In genomic region chr14:35699791-35700444, GRCh38 we compare ENCODE assay signal across 30 cellular contexts.
"Had no signal": no experiment of that assay in that cellular context is flagged by ENCODE, and none has a peak within 500 bp of the region (broad histone marks: within the 10 kb centered on the region; RNA-seq: fewer than 3 reads in every experiment).

No MANE protein-coding gene starts in this region.

- H3K4me3 Mint-ChIP-seq: naive thymus-derived CD4-positive, alpha-beta T cell; natural killer cell; nephron; neural crest cell; stimulated activated memory B cell treated with anti-CD40 and anti-IgM and Interleukin-4, amounts not matched to agents 10 μg/mL and 1 μg/mL and 100 μg/mL, for 72 hours; stimulated activated naive CD8-positive, alpha-beta T cell treated with anti-CD3 and anti-CD28 coated beads, Interleukin-15, amount 100 ng/mL, for 72 hours; type B pancreatic cell had no signal

- H3K4me1 Mint-ChIP-seq: nephron; neural crest cell; stimulated activated memory B cell treated with anti-CD40 and anti-IgM and Interleukin-4, amounts not matched to agents 10 μg/mL and 1 μg/mL and 100 μg/mL, for 72 hours had no signal

- H3K27ac ChIP-seq: ovary, parathyroid adenoma, psoas muscle, right lobe of liver, sigmoid colon, suprapubic skin, testis, tibial artery, transverse colon, upper lobe of right lung, uterus had no signal

- H3K27me3 Mint-ChIP-seq: naive thymus-derived CD4-positive, alpha-beta T cell; progenitor cell of endocrine pancreas; stimulated activated memory B cell treated with anti-CD40 and anti-IgM and Interleukin-4, amounts not matched to agents 10 μg/mL and 1 μg/mL and 100 μg/mL, for 72 hours; stimulated activated naive CD8-positive, alpha-beta T cell treated with anti-CD3 and anti-CD28 coated beads, Interleukin-15, amount 100 ng/mL, for 72 hours; type B pancreatic cell had no signal

- H3K9ac ChIP-seq: parathyroid adenoma had no signal

- H2AFZ ChIP-seq: parathyroid adenoma had no signal

- H3K27ac Mint-ChIP-seq: natural killer cell; nephron; progenitor cell of endocrine pancreas; stimulated activated memory B cell treated with anti-CD40 and anti-IgM and Interleukin-4, amounts not matched to agents 10 μg/mL and 1 μg/mL and 100 μg/mL, for 72 hours; type B pancreatic cell had no signal

- H3K9me3 ChIP-seq: ovary, psoas muscle, right lobe of liver, sigmoid colon, suprapubic skin, testis, tibial artery, transverse colon, upper lobe of right lung, uterus had no signal

- H3K4me1 ChIP-seq: psoas muscle, sigmoid colon, suprapubic skin, testis, tibial artery, transverse colon, upper lobe of right lung, uterus had no signal

- H3K9me3 Mint-ChIP-seq: natural killer cell; nephron; neural crest cell; stimulated activated memory B cell treated with anti-CD40 and anti-IgM and Interleukin-4, amounts not matched to agents 10 μg/mL and 1 μg/mL and 100 μg/mL, for 72 hours; stimulated activated naive CD8-positive, alpha-beta T cell treated with anti-CD3 and anti-CD28 coated beads, Interleukin-15, amount 100 ng/mL, for 72 hours; type B pancreatic cell had no signal

- H3K36me3 Mint-ChIP-seq: natural killer cell had no signal

- FAIRE-seq: small intestine had no signal

- DNase-seq: naive thymus-derived CD4-positive, alpha-beta T cell; natural killer cell; occipital lobe; ovary; posterior cingulate gyrus; psoas muscle; right cardiac atrium; right lobe of liver; sigmoid colon; small intestine; stimulated activated CD4-positive, alpha-beta T cell treated with anti-CD3 and anti-CD28 coated beads, Interleukin-15, amount 100 ng/mL, for 24 hours; stimulated activated CD4-positive, alpha-beta T cell treated with anti-CD3 and anti-CD28 coated beads, Interleukin-2, amount 100 ng/mL, for 24 hours; stimulated activated CD4-positive, alpha-beta T cell treated with anti-CD3 and anti-CD28 coated beads, Interleukin-2, amount 100 ng/mL, for 48 hours; stimulated activated CD4-positive, alpha-beta T cell treated with anti-CD3 and anti-CD28 coated beads, Interleukin-4, amount 100 ng/mL, for 24 hours; stimulated activated naive CD4-positive, alpha-beta T cell; stimulated activated naive CD8-positive, alpha-beta T cell treated with anti-CD3 and anti-CD28 coated beads, Interleukin-15, amount 100 ng/mL, for 72 hours; stimulated activated naive CD8-positive, alpha-beta T cell treated with anti-CD3 and anti-CD28 coated beads, Interleukin-15, Interleukin-2, amounts not matched to agents 100 U/mL and 50 U/mL, for 24 hours; substantia nigra; testis; tibial artery; transverse colon; upper lobe of right lung; uterus had no signal

- H3K79me2 ChIP-seq: parathyroid adenoma had no signal

- H3K4me3 ChIP-seq: ovary, psoas muscle, right lobe of liver, sigmoid colon, suprapubic skin, testis, tibial artery, transverse colon, upper lobe of right lung, uterus had no signal

- H3K36me3 ChIP-seq: ovary, right lobe of liver, suprapubic skin, tibial artery, upper lobe of right lung, uterus had no signal

- H3K27me3 ChIP-seq: ovary, right lobe of liver, sigmoid colon, suprapubic skin, testis, tibial artery, transverse colon, upper lobe of right lung, uterus had no signal
